Comparison of ENCODE assay signal across 2 cellular contexts in genomic region chr3:55198554-55198953, GRCh38.
TF ChIP-seq lines count a peak whose summit lies in the region.

No MANE protein-coding gene starts in this region.

TF ChIP-seq in IMR-90, 13 proteins besides CTCF, POLR2A, EP300 and RAD21 (continued from another document):
- peak; percentile 35; the same call in 1 of the 2 replicates for TF ChIP-seq BHLHE40 (IDR thresholded peaks at IDR 0.05; ENCODE audit: low read depth, low read length)
- no peak for TF ChIP-seq SMC3 (IDR thresholded peaks at IDR 0.05; ENCODE audit: low read depth, low read length)
- TF ChIP-seq FOS (IDR thresholded peaks at IDR 0.05; ENCODE audit: low read depth, low read length): peak; percentile 85
- TF ChIP-seq MXI1 (IDR thresholded peaks at IDR 0.05; ENCODE audit: borderline replicate concordance, low read depth, low read length): peak; percentile 61
- TF ChIP-seq ELK1 (IDR thresholded peaks at IDR 0.05; ENCODE audit: borderline replicate concordance, low read depth, low read length): no peak
- peak; percentile 23; the same call in 1 of the 2 replicates for TF ChIP-seq NFE2L2 (IDR thresholded peaks at IDR 0.05; ENCODE audit: low read depth, low read length)
- TF ChIP-seq RFX5 (IDR thresholded peaks at IDR 0.05; ENCODE audit: low read depth, low read length): no peak
- TF ChIP-seq CEBPB (IDR thresholded peaks at IDR 0.05; ENCODE audit: low read depth, low read length): peak; percentile 71; the same call in 1 of the 2 replicates

TF ChIP-seq in GM23338, 12 proteins besides CTCF, POLR2A, EP300 and RAD21 (continued from another document):
- no peak for TF ChIP-seq EZH2 (IDR thresholded peaks at IDR 0.05; ENCODE audit: low read depth, unreplicated experiment)
- TF ChIP-seq EZH2phosphoT487 (IDR thresholded peaks at IDR 0.05; ENCODE audit: unreplicated experiment): no peak
- TF ChIP-seq JUNB (IDR thresholded peaks at IDR 0.05; ENCODE audit: unreplicated experiment): no peak
- TF ChIP-seq POLR2AphosphoS5 (IDR thresholded peaks at IDR 0.05; ENCODE audit: low read depth): no peak
- TF ChIP-seq ZNF331 (CRISPR knock-in tag; IDR thresholded peaks at IDR 0.05; ENCODE audit: low read depth): no peak
- TF ChIP-seq NANOG (IDR thresholded peaks at IDR 0.05; ENCODE audit: borderline replicate concordance): no peak
- no peak for TF ChIP-seq CREB1 (CRISPR knock-in tag; IDR thresholded peaks at IDR 0.05; ENCODE audit: low read depth)
- TF ChIP-seq STAT1 (IDR thresholded peaks at IDR 0.05; ENCODE audit: unreplicated experiment): no peak
- no peak for TF ChIP-seq ETS1 (IDR thresholded peaks at IDR 0.05)
- TF ChIP-seq ZNF462 (CRISPR knock-in tag; IDR thresholded peaks at IDR 0.05): no peak
